Comparison of ENCODE assay signal across 8 cellular contexts in the genomic region with DNA sequence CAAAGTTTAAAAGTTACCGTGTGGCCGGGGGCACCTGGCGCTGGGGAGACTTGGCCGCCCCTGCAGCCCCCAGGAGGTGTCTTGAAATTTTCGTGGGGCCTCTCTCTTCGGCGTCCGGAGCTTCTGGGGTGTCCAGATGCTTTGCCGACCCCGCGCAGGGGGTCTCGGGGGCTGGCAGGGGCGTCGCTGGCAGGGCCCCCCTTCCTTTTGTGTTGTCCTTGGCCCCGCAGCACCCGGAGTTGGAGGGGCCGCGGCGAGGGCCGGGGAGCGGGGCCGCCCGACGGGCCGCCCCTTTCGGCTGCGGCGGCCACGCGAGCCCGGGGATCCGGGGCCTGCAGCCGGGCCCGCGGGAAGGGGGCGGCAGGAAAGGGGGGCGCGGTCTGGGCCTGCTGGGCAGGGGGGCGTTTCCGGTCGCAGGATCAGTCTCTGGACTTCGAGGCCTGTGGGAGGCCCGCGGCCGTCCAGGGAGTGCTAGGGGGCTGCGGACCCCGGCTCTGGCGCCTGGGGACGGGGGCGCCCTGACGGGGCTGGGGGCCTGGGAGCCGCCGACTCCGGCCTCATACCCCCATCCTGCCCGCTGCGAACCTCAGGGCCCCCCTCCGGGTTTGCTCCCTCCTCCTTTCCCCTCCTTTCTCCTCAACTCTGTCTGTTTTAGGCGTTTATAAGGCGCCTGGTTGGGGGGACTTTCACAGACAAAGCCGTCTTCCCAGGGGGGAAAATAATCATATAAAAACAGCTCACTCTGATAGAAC. TPM values are rescaled to one million over a fixed set of nuclear protein-coding genes. Genes with fewer than 3 reads are reported as not detected.
A peak's percentile ranks its signal among the peaks of the same experiment; 100 is the strongest.
DNase-seq lines count a peak whose midpoint lies in the region; ATAC-seq and TF ChIP-seq lines count a peak whose summit lies in the region.

No MANE protein-coding gene starts in this region.

- no peaks in the 10 kb centered on the region for H3K27me3 ChIP-seq in SJSA1 (replicated peaks)
- H3K27me3 ChIP-seq in ectodermal cell (ENCODE audit: control insufficient read depth, insufficient read depth, low read length, poor library complexity, severe bottlenecking), result no peaks in the 10 kb centered on the region
- no peaks in the 10 kb centered on the region for H3K27me3 ChIP-seq in mononuclear cell (ENCODE audit: insufficient read depth, low read length)
- no peaks in the 10 kb centered on the region for H3K27me3 ChIP-seq in vagina

- H3K36me3 ChIP-seq in SJSA1 (peaks cover 45% of the 10 kb centered on the region), ectodermal cell (ENCODE audit: control insufficient read depth, insufficient read depth, low read length) (no peaks in the 10 kb centered on the region), vagina (no peaks in the 10 kb centered on the region)

- peak in 2 of 3 experiments; percentile 45 to 51 for DNase-seq in NCI-H1417 (lab: John Stamatoyannopoulos, UW)
- no peak for DNase-seq in NCI-H1417 treated with DMSO at 0.1 percent for 48 hours (lab: John Stamatoyannopoulos, UW)
- no peak for DNase-seq in SJSA1 (ENCODE audit: low read depth in 1 of 2, low spot score in 2 of 2)
- DNase-seq in vagina (ENCODE audit: extremely low spot score in 2 of 2), result no peak

- H3K27ac ChIP-seq in SJSA1 (peak overlapping the region; percentile 83), ectodermal cell (ENCODE audit: insufficient read depth, low read depth, low read length, poor library complexity, severe bottlenecking) (no peak overlapping the region), vagina (peak overlapping the region; percentile 91)

- ATAC-seq in GM21526 (IDR thresholded peaks at IDR 0.05; ENCODE audit: low FRiP score, unreplicated experiment) (no peak), GM18858 (IDR thresholded peaks at IDR 0.05; ENCODE audit: unreplicated experiment) (no peak)

- H3K4me1 ChIP-seq in SJSA1 (replicated peaks) (peaks cover 42% of the 10 kb centered on the region), ectodermal cell (ENCODE audit: control insufficient read depth, insufficient read depth, low read length) (peaks cover 13% of the 10 kb centered on the region), mononuclear cell (ENCODE audit: insufficient read depth, low read length) (peaks cover 26% of the 10 kb centered on the region), vagina (peaks cover 53% of the 10 kb centered on the region)

- no peak for TF ChIP-seq POLR2A in vagina (IDR thresholded peaks at IDR 0.05)

- H3K9me3 ChIP-seq in SJSA1 (replicated peaks), result peaks cover 3% of the 10 kb centered on the region; the same call in 1 of the 2 replicates
- no peaks in the 10 kb centered on the region for H3K9me3 ChIP-seq in ectodermal cell (ENCODE audit: control insufficient read depth, low read length)
- no peaks in the 10 kb centered on the region for H3K9me3 ChIP-seq in mononuclear cell (ENCODE audit: low read depth, low read length)
- no peaks in the 10 kb centered on the region for H3K9me3 ChIP-seq in vagina

- H3K4me3 ChIP-seq in SJSA1 (peak overlapping the region; percentile 82), ectodermal cell (ENCODE audit: insufficient read depth, low read depth, low read length) (peak overlapping the region; percentile 86), mononuclear cell (ENCODE audit: low read length) (peak overlapping the region; percentile 97), vagina (peak overlapping the region; percentile 85 to 100)

- 0 to 1% methylated on average over 60 of the region's 60 CpGs for WGBS in ectodermal cell, 2 experiments

- TF ChIP-seq CTCF in vagina (IDR thresholded peaks at IDR 0.05), result no peak

- intact Hi-C loops in vagina (cut with DNase I), result no loop called here

RNA-seq across cellular contexts. Expression of gene ZC3H7B, which starts 0.9 kb away (rescaled TPM):
- 51.8 and 72.2 TPM in 2 replicates for total RNA-seq in SJSA1 (2014; rRNA removed; shearing (Covaris generic))
- 69.3 TPM for polyA plus RNA-seq in ectodermal cell (2013, experiment 1 of 4)
- 66.1 TPM for polyA plus RNA-seq in ectodermal cell (2013, experiment 2 of 4)
- polyA plus RNA-seq in ectodermal cell (2013, experiment 3 of 4), result 44.7 TPM
- 49.9 TPM for polyA plus RNA-seq in ectodermal cell (2013, experiment 4 of 4)
- total RNA-seq in mononuclear cell (11.3 TPM), vagina (28.2 TPM)

RNA-seq across cellular contexts. Expression of gene RANGAP1, which starts 16.2 kb away (rescaled TPM):
- total RNA-seq in SJSA1 (2014; rRNA removed; shearing (Covaris generic)), result 172 and 201 TPM in 2 replicates
- polyA plus RNA-seq in ectodermal cell (2013, experiment 1 of 4), result 119 TPM
- 110 TPM for polyA plus RNA-seq in ectodermal cell (2013, experiment 2 of 4)
- polyA plus RNA-seq in ectodermal cell (2013, experiment 3 of 4), result 80.4 TPM
- 82.1 TPM for polyA plus RNA-seq in ectodermal cell (2013, experiment 4 of 4)
- total RNA-seq in mononuclear cell (48.6 TPM), vagina (45.7 TPM)

Comparison
In these comparisons a context has a peak if more than half of its experiments do, and no peak if none do; other contexts are left out.
1. DNase-seq: peak in NCI-H1417 (2 of 3); none in NCI-H1417 treated with DMSO at 0.1 percent for 48 hours (single experiment), SJSA1 (0 of 2) and vagina (0 of 2).
2. Peak in every context shown above with its lines, with median percentiles within 50 percentile points of each other: H3K4me3 ChIP-seq.